In the genomic region with DNA sequence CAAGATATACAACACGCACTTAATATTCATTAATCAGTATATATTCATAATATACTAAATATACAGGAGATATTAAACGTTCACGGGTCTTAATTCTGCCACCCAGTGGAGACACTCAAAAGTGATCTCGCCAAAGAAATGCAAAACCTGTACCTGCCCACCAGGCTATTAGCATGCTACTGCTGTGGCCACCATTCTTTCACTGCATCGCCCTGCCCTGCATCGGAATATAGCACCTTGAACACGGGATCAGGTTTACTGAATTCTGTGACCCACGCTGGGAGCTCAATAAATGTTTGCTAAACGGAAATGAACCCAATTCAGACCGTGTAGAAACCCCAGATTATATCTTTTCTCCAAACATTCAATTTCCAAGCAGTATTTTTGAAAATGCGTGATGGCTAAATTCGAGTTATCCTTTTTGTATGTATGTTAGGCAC, we compare ENCODE assay signal across 8 cellular contexts. TPM values are rescaled to one million over a fixed set of nuclear protein-coding genes. Genes with fewer than 3 reads are reported as not detected.
DNase-seq lines count a peak whose midpoint lies in the region; ATAC-seq and TF ChIP-seq lines count a peak whose summit lies in the region.

No MANE protein-coding gene starts in this region.

- no peak for TF ChIP-seq POLR2A in HCT116 (IDR thresholded peaks at IDR 0.05; ENCODE audit: borderline replicate concordance, extremely low read depth, insufficient read depth, insufficient read length)

- BruUV-seq in HCT116 (replicated peaks; lab: Mats Ljungman, UMichigan) = TSS peak; percentile 94

- no peaks in the 10 kb centered on the region for H3K9me3 Mint-ChIP-seq in T-helper 1 cell treated with Interleukin-12 subunit alpha and Interleukin-12 subunit beta and Interleukin-4 antibody, amounts not matched to agents 30 μg/mL and 1 μg/mL, for 36 hours

- no peaks in the 10 kb centered on the region for H4K20me1 ChIP-seq in HCT116 (ENCODE audit: insufficient read depth)

- CTCF ChIA-PET in HCT116 (lab: Charles Lee) = interaction anchor here (1.1 kb wide), 1 partner anchor 40 kb away, joined by 7 read pairs; no protein-coding TSS in a partner anchor

- RAD21 ChIA-PET in HCT116 (lab: Charles Lee; ENCODE audit: low non-redundant PET in 1 of 2, low total read pairs in 2 of 2, uncharacterized antibody in 2 of 2, unreplicated experiment in 2 of 2) = no interaction called here

- H3K36me3 Mint-ChIP-seq in T-helper 1 cell treated with Interleukin-12 subunit alpha and Interleukin-12 subunit beta and Interleukin-4 antibody, amounts not matched to agents 30 μg/mL and 1 μg/mL, for 36 hours (ENCODE audit: low read depth) = peaks cover 3% of the 10 kb centered on the region

- H3K27me3 ChIP-seq in HCT116 (ENCODE audit: insufficient read depth, low read length) (no peaks in the 10 kb centered on the region), iPS-15b (ENCODE audit: control insufficient read depth, insufficient read depth, low read length) (no peaks in the 10 kb centered on the region)

- POLR2A ChIA-PET in HCT116 (lab: Charles Lee) = interaction anchor here (1.2 to 2.2 kb wide), 3 partner anchors 14 to 108 kb away, joined by 4 to 12 read pairs (median 4); no protein-coding TSS in a partner anchor

- H3K4me1 Mint-ChIP-seq in T-helper 1 cell treated with Interleukin-12 subunit alpha and Interleukin-12 subunit beta and Interleukin-4 antibody, amounts not matched to agents 30 μg/mL and 1 μg/mL, for 36 hours (ENCODE audit: low read depth) = peaks cover 53% of the 10 kb centered on the region

- peak; percentile 49 for TF ChIP-seq CTCF in GM12874 (IDR thresholded peaks at IDR 0.05; ENCODE audit: insufficient read depth, low read depth, low read length)
- TF ChIP-seq CTCF in HCT116 (IDR thresholded peaks at IDR 0.05 in 2 of 3, conservative IDR thresholded peaks at IDR 0.05 in 1 of 3; ENCODE audit: borderline replicate concordance in 1 of 3, insufficient read depth in 1 of 3, low read depth in 2 of 3, low read length in 2 of 3) = peak in 2 of 3 experiments; percentile 51 to 60; a peak in 4 of 6 replicates
- TF ChIP-seq CTCF in LNCaP clone FGC (IDR thresholded peaks at IDR 0.05; ENCODE audit: control insufficient read depth, extremely low read depth, insufficient read depth) = peak; percentile 47
- peak; percentile 66 for TF ChIP-seq CTCF in astrocyte of the cerebellum (IDR thresholded peaks at IDR 0.05; ENCODE audit: low read depth, low read length, missing control alignments)

- H3K9me3 ChIP-seq in HCT116 (ENCODE audit: control insufficient read depth in 1 of 2, insufficient read depth in 1 of 2, low read depth in 1 of 2, low read length in 2 of 2) (no peaks in the 10 kb centered on the region), iPS-15b (ENCODE audit: control insufficient read depth, insufficient read depth, low read length) (no peaks in the 10 kb centered on the region)

- peak overlapping the region; percentile 74 for H2AFZ ChIP-seq in HCT116 (ENCODE audit: low read depth, low read length, poor library complexity, severe bottlenecking)

- peak overlapping the region; percentile 99 for H3K4me2 ChIP-seq in HCT116 (ENCODE audit: low read length)

- intact Hi-C loops in HCT116 (cut with micrococcal nuclease) = loop anchor here (10.0 kb wide), 1 partner anchor 105 kb away; no protein-coding TSS in a partner anchor

- peak overlapping the region; percentile 98 for H3K9ac ChIP-seq in HCT116 (ENCODE audit: low read length)
- H3K9ac ChIP-seq in iPS-15b (ENCODE audit: low read depth, low read length) = peak overlapping the region; percentile 54

- DNase-seq in HCT116 (ENCODE audit: low read depth, low spot score) (peak; percentile 71), LNCaP clone FGC (ENCODE audit: low read depth) (no peak), astrocyte of the cerebellum (ENCODE audit: low read depth) (no peak), skeletal muscle cell (ENCODE audit: low read depth) (no peak), epidermal melanocyte (ENCODE audit: insufficient read length, low spot score) (no peak)

- H3K4me3 Mint-ChIP-seq in T-helper 1 cell treated with Interleukin-12 subunit alpha and Interleukin-12 subunit beta and Interleukin-4 antibody, amounts not matched to agents 30 μg/mL and 1 μg/mL, for 36 hours = peak overlapping the region; percentile 97

- ATAC-seq in HCT116 = peak; percentile 69

- peaks cover 42% of the 10 kb centered on the region for H3K79me2 ChIP-seq in HCT116 (ENCODE audit: insufficient read depth, low read length)

- H3K4me3 ChIP-seq in HCT116 (replicated peaks in 1 of 2; ENCODE audit: low read depth in 1 of 2, low read length in 2 of 2) (peak overlapping the region; percentile 78 to 80), LNCaP clone FGC (ENCODE audit: low read depth, low read length) (peak overlapping the region; percentile 74), astrocyte of the cerebellum (ENCODE audit: low read depth, low read length) (peak overlapping the region; percentile 68), iPS-15b (ENCODE audit: low read depth, low read length) (peak overlapping the region; percentile 98), skeletal muscle cell (ENCODE audit: low read depth, low read length) (peak overlapping the region; percentile 74)

- H3K9me2 ChIP-seq in HCT116 (ENCODE audit: insufficient read depth) = no peaks in the 10 kb centered on the region

- H3K36me3 ChIP-seq in HCT116 (ENCODE audit: control insufficient read depth in 1 of 2, insufficient read depth in 2 of 2, low read length in 2 of 2) (no peaks in the 10 kb centered on the region; a peak in 1 of 4 replicates), iPS-15b (ENCODE audit: control insufficient read depth, insufficient read depth, low read length) (no peaks in the 10 kb centered on the region)

- no peaks in the 10 kb centered on the region for H3K27me3 Mint-ChIP-seq in T-helper 1 cell treated with Interleukin-12 subunit alpha and Interleukin-12 subunit beta and Interleukin-4 antibody, amounts not matched to agents 30 μg/mL and 1 μg/mL, for 36 hours (ENCODE audit: low read depth)

- in situ Hi-C loops in astrocyte of the cerebellum (cut with HindIII; ENCODE audit: low sequenced_read_pairs) = no loop called here

- H3K4me1 ChIP-seq in HCT116 (ENCODE audit: control insufficient read depth in 1 of 2, insufficient read depth in 2 of 2, low read length in 2 of 2) = peaks cover 10 to 29% of the 10 kb centered on the region in 2 experiments; a peak in 3 of 4 replicates
- peaks cover 2% of the 10 kb centered on the region for H3K4me1 ChIP-seq in iPS-15b (ENCODE audit: control insufficient read depth, insufficient read depth, low read length)

- peak overlapping the region; percentile 74 for H3K27ac ChIP-seq in HCT116 (ENCODE audit: low read depth, low read length)

- peak overlapping the region; percentile 100 for H3K27ac Mint-ChIP-seq in T-helper 1 cell treated with Interleukin-12 subunit alpha and Interleukin-12 subunit beta and Interleukin-4 antibody, amounts not matched to agents 30 μg/mL and 1 μg/mL, for 36 hours

- no peak for TF ChIP-seq RAD21 in HCT116 (IDR thresholded peaks at IDR 0.05; ENCODE audit: low read depth)

TF ChIP-seq in HCT116, 20 proteins besides CTCF, POLR2A, EP300 and RAD21:
- TF ChIP-seq FOSL1 (IDR thresholded peaks at IDR 0.05; ENCODE audit: low read depth) (no peak), ELF1 (IDR thresholded peaks at IDR 0.05; ENCODE audit: borderline replicate concordance, low read depth) (no peak), CEBPB (IDR thresholded peaks at IDR 0.05; ENCODE audit: low read depth) (no peak), YY1 (IDR thresholded peaks at IDR 0.05; ENCODE audit: extremely low read depth, insufficient replicate concordance, low read depth, low read length) (peak; percentile 59)
- TF ChIP-seq, protein P1, sequence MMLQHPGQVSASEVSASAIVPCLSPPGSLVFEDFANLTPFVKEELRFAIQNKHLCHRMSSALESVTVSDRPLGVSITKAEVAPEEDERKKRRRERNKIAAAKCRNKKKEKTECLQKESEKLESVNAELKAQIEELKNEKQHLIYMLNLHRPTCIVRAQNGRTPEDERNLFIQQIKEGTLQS (IDR thresholded peaks at IDR 0.05) = no peak

RNA-seq across cellular contexts. Expression of a gene that starts 0.8 kb away (rescaled TPM):
- total RNA-seq in HCT116 (2021; ENCODE audit: unreplicated experiment) = 60.4 TPM
- 37.7 and 38.0 TPM in 2 replicates for polyA plus RNA-seq in HCT116 (2012)

RNA-seq across cellular contexts. Expression of a gene that starts 7.2 kb away (rescaled TPM):
- 13.3 TPM for total RNA-seq in HCT116 (2021; ENCODE audit: unreplicated experiment)
- polyA plus RNA-seq in HCT116 (2012) = 3.3 and 4.3 TPM in 2 replicates
